Comparison of ENCODE assay signal across 4 cellular contexts in the genomic region with DNA sequence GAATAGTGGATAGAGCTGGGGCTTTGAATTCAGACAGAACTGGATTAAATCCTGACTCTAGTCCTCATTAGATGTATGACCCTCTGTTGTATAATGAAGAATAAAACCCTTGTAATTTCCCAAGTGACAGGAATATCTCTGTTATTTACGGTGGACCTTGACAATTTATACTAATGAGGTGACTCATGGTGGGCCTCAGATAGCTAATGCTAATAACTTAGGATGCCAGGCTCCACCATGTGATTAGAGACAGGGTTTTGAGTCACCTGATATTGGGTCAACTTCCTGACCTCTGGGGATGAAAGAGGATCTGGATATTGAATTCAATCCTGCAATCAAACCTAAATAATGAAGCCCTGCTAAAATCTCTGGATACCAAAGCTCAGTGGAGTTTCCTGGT.
TF ChIP-seq lines count a peak whose summit lies in the region.

No MANE protein-coding gene starts in this region.

TF ChIP-seq in SK-N-SH treated with all-trans-retinoic acid at 6 μM for 48 hours, 23 proteins besides CTCF, POLR2A, EP300 and RAD21:
- TF ChIP-seq ZFP30 (CRISPR knock-in tag; IDR thresholded peaks at IDR 0.05) (no peak), ESRRG (CRISPR knock-in tag; IDR thresholded peaks at IDR 0.05) (no peak), ZNF70 (CRISPR knock-in tag; IDR thresholded peaks at IDR 0.05) (no peak), ZNF8 (CRISPR knock-in tag; IDR thresholded peaks at IDR 0.05) (no peak), RARB (CRISPR knock-in tag; IDR thresholded peaks at IDR 0.05) (no peak), ISL1 (CRISPR knock-in tag; IDR thresholded peaks at IDR 0.05) (0 out of 2 replicates have a peak, but pooled peaks have one; percentile 30), ZFP3 (CRISPR knock-in tag; IDR thresholded peaks at IDR 0.05) (no peak), TOX (CRISPR knock-in tag; IDR thresholded peaks at IDR 0.05; ENCODE audit: borderline replicate concordance) (no peak)
- TF ChIP-seq, protein P1, sequence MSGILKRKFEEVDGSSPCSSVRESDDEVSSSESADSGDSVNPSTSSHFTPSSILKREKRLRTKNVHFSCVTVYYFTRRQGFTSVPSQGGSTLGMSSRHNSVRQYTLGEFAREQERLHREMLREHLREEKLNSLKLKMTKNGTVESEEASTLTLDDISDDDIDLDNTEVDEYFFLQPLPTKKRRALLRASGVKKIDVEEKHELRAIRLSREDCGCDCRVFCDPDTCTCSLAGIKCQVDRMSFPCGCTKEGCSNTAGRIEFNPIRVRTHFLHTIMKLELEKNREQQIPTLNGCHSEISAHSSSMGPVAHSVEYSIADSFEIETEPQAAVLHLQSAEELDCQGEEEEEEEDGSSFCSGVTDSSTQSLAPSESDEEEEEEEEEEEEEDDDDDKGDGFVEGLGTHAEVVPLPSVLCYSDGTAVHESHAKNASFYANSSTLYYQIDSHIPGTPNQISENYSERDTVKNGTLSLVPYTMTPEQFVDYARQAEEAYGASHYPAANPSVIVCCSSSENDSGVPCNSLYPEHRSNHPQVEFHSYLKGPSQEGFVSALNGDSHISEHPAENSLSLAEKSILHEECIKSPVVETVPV (CRISPR knock-in tag; IDR thresholded peaks at IDR 0.05): no peak

TF ChIP-seq in SK-N-SH, 30 proteins besides CTCF, POLR2A, EP300 and RAD21:
- no peak for TF ChIP-seq NFIC (IDR thresholded peaks at IDR 0.05; ENCODE audit: borderline replicate concordance)
- no peak for TF ChIP-seq RFX5 (IDR thresholded peaks at IDR 0.05; ENCODE audit: low read length)
- no peak for TF ChIP-seq GATA2 (CRISPR knock-in tag; IDR thresholded peaks at IDR 0.05)
- no peak for TF ChIP-seq YY1 (IDR thresholded peaks at IDR 0.05; ENCODE audit: low read depth)
- no peak for TF ChIP-seq TCF12 (IDR thresholded peaks at IDR 0.05)
- TF ChIP-seq EZH2phosphoT487 (IDR thresholded peaks at IDR 0.05; ENCODE audit: borderline replicate concordance, low read depth): no peak
- no peak for TF ChIP-seq SIN3A (IDR thresholded peaks at IDR 0.05; ENCODE audit: borderline replicate concordance, low read depth, low read length)
- TF ChIP-seq, protein P2, sequence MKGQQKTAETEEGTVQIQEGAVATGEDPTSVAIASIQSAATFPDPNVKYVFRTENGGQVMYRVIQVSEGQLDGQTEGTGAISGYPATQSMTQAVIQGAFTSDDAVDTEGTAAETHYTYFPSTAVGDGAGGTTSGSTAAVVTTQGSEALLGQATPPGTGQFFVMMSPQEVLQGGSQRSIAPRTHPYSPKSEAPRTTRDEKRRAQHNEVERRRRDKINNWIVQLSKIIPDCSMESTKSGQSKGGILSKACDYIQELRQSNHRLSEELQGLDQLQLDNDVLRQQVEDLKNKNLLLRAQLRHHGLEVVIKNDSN (IDR thresholded peaks at IDR 0.05; ENCODE audit: borderline replicate concordance, low read depth): no peak
- TF ChIP-seq, protein P3, sequence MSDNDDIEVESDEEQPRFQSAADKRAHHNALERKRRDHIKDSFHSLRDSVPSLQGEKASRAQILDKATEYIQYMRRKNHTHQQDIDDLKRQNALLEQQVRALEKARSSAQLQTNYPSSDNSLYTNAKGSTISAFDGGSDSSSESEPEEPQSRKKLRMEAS (IDR thresholded peaks at IDR 0.05; ENCODE audit: low read depth): no peak
- TF ChIP-seq POLR2AphosphoS5 (IDR thresholded peaks at IDR 0.05; ENCODE audit: low read depth, low read length): no peak
- TF ChIP-seq TEAD4 (IDR thresholded peaks at IDR 0.05; ENCODE audit: borderline replicate concordance, insufficient read depth): no peak
- TF ChIP-seq JUND (IDR thresholded peaks at IDR 0.05): no peak
- TF ChIP-seq CHD2 (IDR thresholded peaks at IDR 0.05; ENCODE audit: low read length, partially characterized antibody): no peak

TF ChIP-seq in endothelial cell of umbilical vein, 7 proteins besides CTCF, POLR2A, EP300 and RAD21:
- TF ChIP-seq EZH2 (IDR thresholded peaks at IDR 0.05; ENCODE audit: borderline replicate concordance, low read depth, low read length, severe bottlenecking) (no peak), JUN (IDR thresholded peaks at IDR 0.05; ENCODE audit: borderline replicate concordance, insufficient read depth, insufficient read length, low read depth) (peak; percentile 4)

TF ChIP-seq in GM23338, 12 proteins besides CTCF, POLR2A, EP300 and RAD21:
- no peak for TF ChIP-seq EZH2phosphoT487 (IDR thresholded peaks at IDR 0.05; ENCODE audit: unreplicated experiment)
